In the genomic region with DNA sequence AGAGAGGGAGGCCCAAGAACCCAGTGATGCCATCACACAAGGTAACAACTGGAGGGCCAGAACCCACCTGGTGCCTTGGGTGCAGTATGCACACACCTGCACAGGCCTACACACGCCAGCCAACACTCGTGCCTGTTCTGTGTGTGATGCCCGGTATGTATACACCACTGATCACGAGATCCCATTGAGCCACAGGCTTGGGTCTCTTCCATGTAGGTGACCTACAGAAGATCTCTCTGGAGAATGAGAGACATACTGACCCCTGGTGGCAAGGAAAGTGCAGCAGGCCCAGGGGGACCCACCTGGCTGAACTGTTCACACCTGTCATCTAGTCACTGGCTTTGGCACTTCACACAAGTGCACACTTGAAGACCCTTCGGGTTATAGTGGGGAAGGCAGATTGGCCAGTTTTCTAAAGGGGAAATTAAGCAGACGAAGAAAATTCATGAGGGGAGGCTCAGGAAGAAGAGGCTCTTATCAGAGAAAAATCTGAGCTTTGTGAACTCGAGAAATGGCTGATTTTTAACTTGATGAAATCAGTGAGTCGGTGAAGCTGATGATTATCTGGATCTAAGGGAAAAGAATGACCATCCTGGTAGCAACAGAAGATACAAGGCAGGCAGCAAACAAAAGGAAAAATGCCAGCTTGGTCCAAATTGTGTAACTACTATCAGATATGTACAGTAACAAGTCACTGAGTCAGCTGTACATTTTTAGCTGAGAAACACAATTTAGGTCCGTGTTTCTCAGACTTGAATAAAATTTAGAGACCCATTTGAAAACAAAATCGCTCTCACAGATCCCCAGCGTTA, we compare ENCODE assay signal across 1 cellular context.
A peak's percentile ranks its signal among the peaks of the same experiment; 100 is the strongest.
TF ChIP-seq lines count a peak whose summit lies in the region.

No MANE protein-coding gene starts in this region.

TF ChIP-seq in GM23338, 12 proteins besides CTCF, POLR2A, EP300 and RAD21 (continued from another document):
- TF ChIP-seq, protein P1, sequence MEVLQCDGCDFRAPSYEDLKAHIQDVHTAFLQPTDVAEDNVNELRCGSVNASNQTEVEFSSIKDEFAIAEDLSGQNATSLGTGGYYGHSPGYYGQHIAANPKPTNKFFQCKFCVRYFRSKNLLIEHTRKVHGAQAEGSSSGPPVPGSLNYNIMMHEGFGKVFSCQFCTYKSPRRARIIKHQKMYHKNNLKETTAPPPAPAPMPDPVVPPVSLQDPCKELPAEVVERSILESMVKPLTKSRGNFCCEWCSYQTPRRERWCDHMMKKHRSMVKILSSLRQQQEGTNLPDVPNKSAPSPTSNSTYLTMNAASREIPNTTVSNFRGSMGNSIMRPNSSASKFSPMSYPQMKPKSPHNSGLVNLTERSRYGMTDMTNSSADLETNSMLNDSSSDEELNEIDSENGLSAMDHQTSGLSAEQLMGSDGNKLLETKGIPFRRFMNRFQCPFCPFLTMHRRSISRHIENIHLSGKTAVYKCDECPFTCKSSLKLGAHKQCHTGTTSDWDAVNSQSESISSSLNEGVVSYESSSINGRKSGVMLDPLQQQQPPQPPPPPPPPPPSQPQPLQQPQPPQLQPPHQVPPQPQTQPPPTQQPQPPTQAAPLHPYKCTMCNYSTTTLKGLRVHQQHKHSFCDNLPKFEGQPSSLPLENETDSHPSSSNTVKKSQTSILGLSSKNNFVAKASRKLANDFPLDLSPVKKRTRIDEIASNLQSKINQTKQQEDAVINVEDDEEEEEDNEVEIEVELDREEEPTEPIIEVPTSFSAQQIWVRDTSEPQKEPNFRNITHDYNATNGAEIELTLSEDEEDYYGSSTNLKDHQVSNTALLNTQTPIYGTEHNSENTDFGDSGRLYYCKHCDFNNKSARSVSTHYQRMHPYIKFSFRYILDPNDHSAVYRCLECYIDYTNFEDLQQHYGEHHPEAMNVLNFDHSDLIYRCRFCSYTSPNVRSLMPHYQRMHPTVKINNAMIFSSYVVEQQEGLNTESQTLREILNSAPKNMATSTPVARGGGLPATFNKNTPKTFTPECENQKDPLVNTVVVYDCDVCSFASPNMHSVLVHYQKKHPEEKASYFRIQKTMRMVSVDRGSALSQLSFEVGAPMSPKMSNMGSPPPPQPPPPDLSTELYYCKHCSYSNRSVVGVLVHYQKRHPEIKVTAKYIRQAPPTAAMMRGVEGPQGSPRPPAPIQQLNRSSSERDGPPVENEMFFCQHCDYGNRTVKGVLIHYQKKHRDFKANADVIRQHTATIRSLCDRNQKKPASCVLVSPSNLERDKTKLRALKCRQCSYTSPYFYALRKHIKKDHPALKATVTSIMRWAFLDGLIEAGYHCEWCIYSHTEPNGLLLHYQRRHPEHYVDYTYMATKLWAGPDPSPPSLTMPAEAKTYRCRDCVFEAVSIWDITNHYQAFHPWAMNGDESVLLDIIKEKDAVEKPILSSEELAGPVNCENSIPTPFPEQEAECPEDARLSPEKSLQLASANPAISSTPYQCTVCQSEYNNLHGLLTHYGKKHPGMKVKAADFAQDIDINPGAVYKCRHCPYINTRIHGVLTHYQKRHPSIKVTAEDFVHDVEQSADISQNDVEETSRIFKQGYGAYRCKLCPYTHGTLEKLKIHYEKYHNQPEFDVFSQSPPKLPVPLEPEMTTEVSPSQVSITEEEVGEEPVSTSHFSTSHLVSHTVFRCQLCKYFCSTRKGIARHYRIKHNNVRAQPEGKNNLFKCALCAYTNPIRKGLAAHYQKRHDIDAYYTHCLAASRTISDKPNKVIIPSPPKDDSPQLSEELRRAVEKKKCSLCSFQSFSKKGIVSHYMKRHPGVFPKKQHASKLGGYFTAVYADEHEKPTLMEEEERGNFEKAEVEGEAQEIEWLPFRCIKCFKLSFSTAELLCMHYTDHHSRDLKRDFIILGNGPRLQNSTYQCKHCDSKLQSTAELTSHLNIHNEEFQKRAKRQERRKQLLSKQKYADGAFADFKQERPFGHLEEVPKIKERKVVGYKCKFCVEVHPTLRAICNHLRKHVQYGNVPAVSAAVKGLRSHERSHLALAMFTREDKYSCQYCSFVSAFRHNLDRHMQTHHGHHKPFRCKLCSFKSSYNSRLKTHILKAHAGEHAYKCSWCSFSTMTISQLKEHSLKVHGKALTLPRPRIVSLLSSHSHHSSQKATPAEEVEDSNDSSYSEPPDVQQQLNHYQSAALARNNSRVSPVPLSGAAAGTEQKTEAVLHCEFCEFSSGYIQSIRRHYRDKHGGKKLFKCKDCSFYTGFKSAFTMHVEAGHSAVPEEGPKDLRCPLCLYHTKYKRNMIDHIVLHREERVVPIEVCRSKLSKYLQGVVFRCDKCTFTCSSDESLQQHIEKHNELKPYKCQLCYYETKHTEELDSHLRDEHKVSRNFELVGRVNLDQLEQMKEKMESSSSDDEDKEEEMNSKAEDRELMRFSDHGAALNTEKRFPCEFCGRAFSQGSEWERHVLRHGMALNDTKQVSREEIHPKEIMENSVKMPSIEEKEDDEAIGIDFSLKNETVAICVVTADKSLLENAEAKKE (CRISPR knock-in tag; IDR thresholded peaks at IDR 0.05): peak; percentile 88
TF ChIP-seq in GM23338: peak in this region for 1.
